In genomic region chr11:75583710-75584658, GRCh38 we compare ENCODE assay signal across 1 cellular context.
A peak's percentile ranks its signal among the peaks of the same experiment; 100 is the strongest.
TF ChIP-seq lines count a peak whose summit lies in the region.

No MANE protein-coding gene starts in this region.

TF ChIP-seq in WTC11, 78 proteins besides CTCF, POLR2A, EP300 and RAD21 (continued from another document):
- TF ChIP-seq ZNF532 (CRISPR knock-in tag; IDR thresholded peaks at IDR 0.05; ENCODE audit: borderline replicate concordance) (no peak), ZNF423 (CRISPR knock-in tag; IDR thresholded peaks at IDR 0.05) (0 out of 2 replicates have a peak, but pooled peaks have one; percentile 10), FOXJ3 (CRISPR knock-in tag; IDR thresholded peaks at IDR 0.05; ENCODE audit: borderline replicate concordance) (no peak)
